Comparison of ENCODE assay signal across 1 cellular context in the genomic region with DNA sequence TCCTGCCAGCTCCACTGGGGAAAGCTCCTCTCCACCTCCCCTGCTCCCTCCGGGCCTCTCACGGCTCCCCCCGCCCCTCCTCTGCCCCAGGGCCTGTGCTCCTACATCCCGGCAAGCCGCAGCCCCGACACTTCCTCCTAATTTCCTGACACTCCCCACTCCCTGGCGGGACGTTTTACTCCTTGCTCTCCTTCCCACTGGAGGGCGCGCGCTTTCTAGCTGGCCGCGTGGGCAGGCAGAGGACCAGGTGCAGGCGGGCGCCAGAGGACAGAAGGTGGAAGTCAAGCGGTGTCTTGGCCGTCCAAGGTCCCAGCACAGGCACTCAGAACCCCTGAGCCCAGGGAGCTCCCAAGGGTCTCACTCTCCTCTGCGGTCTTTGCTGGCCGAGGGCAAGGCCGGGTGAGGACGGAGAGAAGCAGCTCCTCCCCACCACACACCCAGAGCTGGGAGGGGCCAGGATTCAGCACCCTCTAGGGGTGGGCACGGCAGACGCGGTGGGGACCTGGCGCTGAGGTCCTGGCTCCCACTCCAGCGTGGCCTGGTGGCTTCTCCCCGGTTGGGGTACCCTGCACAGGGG.
TF ChIP-seq lines count a peak whose summit lies in the region.

No MANE protein-coding gene starts in this region.

TF ChIP-seq in K562, 482 proteins besides CTCF, POLR2A, EP300 and RAD21 (continued from another document and continues in another):
- TF ChIP-seq, protein P1, sequence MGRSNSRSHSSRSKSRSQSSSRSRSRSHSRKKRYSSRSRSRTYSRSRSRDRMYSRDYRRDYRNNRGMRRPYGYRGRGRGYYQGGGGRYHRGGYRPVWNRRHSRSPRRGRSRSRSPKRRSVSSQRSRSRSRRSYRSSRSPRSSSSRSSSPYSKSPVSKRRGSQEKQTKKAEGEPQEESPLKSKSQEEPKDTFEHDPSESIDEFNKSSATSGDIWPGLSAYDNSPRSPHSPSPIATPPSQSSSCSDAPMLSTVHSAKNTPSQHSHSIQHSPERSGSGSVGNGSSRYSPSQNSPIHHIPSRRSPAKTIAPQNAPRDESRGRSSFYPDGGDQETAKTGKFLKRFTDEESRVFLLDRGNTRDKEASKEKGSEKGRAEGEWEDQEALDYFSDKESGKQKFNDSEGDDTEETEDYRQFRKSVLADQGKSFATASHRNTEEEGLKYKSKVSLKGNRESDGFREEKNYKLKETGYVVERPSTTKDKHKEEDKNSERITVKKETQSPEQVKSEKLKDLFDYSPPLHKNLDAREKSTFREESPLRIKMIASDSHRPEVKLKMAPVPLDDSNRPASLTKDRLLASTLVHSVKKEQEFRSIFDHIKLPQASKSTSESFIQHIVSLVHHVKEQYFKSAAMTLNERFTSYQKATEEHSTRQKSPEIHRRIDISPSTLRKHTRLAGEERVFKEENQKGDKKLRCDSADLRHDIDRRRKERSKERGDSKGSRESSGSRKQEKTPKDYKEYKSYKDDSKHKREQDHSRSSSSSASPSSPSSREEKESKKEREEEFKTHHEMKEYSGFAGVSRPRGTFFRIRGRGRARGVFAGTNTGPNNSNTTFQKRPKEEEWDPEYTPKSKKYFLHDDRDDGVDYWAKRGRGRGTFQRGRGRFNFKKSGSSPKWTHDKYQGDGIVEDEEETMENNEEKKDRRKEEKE (IDR thresholded peaks at IDR 0.05; ENCODE audit: borderline replicate concordance in 1 of 2, control insufficient read depth in 1 of 2, low read depth in 2 of 2, low read length in 1 of 2), result no peak
- no peak for TF ChIP-seq CBX8 (IDR thresholded peaks at IDR 0.05; ENCODE audit: borderline replicate concordance, extremely low read depth, low read depth, low read length, poor library complexity, severe bottlenecking)
- no peak for TF ChIP-seq GABPB2 (CRISPR knock-in tag; conservative IDR thresholded peaks at IDR 0.05)
- no peak for TF ChIP-seq CHCHD3 (CRISPR knock-in tag; IDR thresholded peaks at IDR 0.05)
- no peak for TF ChIP-seq TEAD1 (CRISPR knock-in tag; IDR thresholded peaks at IDR 0.05)
- TF ChIP-seq, protein P2, sequence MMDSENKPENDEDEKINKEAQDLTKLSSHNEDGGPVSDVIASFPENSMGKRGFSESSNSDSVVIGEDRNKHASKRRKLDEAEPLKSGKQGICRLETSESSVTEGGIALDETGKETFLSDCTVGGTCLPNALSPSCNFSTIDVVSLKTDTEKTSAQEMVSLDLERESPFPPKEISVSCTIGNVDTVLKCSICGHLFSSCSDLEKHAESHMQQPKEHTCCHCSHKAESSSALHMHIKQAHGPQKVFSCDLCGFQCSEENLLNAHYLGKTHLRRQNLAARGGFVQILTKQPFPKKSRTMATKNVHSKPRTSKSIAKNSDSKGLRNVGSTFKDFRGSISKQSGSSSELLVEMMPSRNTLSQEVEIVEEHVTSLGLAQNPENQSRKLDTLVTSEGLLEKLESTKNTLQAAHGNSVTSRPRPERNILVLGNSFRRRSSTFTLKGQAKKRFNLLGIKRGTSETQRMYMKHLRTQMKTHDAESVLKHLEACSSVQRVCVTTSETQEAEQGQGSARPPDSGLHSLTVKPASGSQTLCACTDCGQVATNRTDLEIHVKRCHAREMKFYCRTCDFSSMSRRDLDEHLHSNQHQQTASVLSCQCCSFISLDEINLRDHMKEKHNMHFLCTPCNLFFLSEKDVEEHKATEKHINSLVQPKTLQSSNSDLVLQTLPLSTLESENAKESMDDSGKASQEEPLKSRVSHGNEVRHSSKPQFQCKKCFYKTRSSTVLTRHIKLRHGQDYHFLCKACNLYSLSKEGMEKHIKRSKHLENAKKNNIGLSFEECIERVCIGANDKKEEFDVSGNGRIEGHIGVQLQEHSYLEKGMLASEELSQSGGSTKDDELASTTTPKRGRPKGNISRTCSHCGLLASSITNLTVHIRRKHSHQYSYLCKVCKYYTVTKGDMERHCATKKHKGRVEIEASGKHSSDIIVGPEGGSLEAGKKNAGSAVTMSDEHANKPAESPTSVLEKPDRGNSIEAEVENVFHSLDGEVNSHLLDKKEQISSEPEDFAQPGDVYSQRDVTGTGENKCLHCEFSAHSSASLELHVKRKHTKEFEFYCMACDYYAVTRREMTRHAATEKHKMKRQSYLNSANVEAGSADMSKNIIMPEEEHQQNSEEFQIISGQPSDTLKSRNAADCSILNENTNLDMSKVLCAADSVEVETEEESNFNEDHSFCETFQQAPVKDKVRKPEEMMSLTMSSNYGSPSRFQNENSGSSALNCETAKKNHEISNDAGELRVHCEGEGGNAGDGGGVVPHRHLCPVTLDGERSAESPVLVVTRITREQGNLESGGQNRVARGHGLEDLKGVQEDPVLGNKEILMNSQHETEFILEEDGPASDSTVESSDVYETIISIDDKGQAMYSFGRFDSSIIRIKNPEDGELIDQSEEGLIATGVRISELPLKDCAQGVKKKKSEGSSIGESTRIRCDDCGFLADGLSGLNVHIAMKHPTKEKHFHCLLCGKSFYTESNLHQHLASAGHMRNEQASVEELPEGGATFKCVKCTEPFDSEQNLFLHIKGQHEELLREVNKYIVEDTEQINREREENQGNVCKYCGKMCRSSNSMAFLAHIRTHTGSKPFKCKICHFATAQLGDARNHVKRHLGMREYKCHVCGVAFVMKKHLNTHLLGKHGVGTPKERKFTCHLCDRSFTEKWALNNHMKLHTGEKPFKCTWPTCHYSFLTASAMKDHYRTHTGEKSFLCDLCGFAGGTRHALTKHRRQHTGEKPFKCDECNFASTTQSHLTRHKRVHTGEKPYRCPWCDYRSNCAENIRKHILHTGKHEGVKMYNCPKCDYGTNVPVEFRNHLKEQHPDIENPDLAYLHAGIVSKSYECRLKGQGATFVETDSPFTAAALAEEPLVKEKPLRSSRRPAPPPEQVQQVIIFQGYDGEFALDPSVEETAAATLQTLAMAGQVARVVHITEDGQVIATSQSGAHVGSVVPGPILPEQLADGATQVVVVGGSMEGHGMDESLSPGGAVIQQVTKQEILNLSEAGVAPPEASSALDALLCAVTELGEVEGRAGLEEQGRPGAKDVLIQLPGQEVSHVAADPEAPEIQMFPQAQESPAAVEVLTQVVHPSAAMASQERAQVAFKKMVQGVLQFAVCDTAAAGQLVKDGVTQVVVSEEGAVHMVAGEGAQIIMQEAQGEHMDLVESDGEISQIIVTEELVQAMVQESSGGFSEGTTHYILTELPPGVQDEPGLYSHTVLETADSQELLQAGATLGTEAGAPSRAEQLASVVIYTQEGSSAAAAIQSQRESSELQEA (IDR thresholded peaks at IDR 0.05; ENCODE audit: low read depth), result no peak
- TF ChIP-seq ZFX (CRISPR knock-in tag; IDR thresholded peaks at IDR 0.05), result no peak; the same call in 1 of the 2 replicates
- peak; percentile 46; the same call in 1 of the 2 replicates for TF ChIP-seq PHF8 (IDR thresholded peaks at IDR 0.05; ENCODE audit: borderline replicate concordance, low read length)
- TF ChIP-seq, protein P3, sequence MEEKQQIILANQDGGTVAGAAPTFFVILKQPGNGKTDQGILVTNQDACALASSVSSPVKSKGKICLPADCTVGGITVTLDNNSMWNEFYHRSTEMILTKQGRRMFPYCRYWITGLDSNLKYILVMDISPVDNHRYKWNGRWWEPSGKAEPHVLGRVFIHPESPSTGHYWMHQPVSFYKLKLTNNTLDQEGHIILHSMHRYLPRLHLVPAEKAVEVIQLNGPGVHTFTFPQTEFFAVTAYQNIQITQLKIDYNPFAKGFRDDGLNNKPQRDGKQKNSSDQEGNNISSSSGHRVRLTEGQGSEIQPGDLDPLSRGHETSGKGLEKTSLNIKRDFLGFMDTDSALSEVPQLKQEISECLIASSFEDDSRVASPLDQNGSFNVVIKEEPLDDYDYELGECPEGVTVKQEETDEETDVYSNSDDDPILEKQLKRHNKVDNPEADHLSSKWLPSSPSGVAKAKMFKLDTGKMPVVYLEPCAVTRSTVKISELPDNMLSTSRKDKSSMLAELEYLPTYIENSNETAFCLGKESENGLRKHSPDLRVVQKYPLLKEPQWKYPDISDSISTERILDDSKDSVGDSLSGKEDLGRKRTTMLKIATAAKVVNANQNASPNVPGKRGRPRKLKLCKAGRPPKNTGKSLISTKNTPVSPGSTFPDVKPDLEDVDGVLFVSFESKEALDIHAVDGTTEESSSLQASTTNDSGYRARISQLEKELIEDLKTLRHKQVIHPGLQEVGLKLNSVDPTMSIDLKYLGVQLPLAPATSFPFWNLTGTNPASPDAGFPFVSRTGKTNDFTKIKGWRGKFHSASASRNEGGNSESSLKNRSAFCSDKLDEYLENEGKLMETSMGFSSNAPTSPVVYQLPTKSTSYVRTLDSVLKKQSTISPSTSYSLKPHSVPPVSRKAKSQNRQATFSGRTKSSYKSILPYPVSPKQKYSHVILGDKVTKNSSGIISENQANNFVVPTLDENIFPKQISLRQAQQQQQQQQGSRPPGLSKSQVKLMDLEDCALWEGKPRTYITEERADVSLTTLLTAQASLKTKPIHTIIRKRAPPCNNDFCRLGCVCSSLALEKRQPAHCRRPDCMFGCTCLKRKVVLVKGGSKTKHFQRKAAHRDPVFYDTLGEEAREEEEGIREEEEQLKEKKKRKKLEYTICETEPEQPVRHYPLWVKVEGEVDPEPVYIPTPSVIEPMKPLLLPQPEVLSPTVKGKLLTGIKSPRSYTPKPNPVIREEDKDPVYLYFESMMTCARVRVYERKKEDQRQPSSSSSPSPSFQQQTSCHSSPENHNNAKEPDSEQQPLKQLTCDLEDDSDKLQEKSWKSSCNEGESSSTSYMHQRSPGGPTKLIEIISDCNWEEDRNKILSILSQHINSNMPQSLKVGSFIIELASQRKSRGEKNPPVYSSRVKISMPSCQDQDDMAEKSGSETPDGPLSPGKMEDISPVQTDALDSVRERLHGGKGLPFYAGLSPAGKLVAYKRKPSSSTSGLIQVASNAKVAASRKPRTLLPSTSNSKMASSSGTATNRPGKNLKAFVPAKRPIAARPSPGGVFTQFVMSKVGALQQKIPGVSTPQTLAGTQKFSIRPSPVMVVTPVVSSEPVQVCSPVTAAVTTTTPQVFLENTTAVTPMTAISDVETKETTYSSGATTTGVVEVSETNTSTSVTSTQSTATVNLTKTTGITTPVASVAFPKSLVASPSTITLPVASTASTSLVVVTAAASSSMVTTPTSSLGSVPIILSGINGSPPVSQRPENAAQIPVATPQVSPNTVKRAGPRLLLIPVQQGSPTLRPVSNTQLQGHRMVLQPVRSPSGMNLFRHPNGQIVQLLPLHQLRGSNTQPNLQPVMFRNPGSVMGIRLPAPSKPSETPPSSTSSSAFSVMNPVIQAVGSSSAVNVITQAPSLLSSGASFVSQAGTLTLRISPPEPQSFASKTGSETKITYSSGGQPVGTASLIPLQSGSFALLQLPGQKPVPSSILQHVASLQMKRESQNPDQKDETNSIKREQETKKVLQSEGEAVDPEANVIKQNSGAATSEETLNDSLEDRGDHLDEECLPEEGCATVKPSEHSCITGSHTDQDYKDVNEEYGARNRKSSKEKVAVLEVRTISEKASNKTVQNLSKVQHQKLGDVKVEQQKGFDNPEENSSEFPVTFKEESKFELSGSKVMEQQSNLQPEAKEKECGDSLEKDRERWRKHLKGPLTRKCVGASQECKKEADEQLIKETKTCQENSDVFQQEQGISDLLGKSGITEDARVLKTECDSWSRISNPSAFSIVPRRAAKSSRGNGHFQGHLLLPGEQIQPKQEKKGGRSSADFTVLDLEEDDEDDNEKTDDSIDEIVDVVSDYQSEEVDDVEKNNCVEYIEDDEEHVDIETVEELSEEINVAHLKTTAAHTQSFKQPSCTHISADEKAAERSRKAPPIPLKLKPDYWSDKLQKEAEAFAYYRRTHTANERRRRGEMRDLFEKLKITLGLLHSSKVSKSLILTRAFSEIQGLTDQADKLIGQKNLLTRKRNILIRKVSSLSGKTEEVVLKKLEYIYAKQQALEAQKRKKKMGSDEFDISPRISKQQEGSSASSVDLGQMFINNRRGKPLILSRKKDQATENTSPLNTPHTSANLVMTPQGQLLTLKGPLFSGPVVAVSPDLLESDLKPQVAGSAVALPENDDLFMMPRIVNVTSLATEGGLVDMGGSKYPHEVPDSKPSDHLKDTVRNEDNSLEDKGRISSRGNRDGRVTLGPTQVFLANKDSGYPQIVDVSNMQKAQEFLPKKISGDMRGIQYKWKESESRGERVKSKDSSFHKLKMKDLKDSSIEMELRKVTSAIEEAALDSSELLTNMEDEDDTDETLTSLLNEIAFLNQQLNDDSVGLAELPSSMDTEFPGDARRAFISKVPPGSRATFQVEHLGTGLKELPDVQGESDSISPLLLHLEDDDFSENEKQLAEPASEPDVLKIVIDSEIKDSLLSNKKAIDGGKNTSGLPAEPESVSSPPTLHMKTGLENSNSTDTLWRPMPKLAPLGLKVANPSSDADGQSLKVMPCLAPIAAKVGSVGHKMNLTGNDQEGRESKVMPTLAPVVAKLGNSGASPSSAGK (IDR thresholded peaks at IDR 0.05), result peak; percentile 57; the same call in 1 of the 2 replicates
- TF ChIP-seq, protein P4, sequence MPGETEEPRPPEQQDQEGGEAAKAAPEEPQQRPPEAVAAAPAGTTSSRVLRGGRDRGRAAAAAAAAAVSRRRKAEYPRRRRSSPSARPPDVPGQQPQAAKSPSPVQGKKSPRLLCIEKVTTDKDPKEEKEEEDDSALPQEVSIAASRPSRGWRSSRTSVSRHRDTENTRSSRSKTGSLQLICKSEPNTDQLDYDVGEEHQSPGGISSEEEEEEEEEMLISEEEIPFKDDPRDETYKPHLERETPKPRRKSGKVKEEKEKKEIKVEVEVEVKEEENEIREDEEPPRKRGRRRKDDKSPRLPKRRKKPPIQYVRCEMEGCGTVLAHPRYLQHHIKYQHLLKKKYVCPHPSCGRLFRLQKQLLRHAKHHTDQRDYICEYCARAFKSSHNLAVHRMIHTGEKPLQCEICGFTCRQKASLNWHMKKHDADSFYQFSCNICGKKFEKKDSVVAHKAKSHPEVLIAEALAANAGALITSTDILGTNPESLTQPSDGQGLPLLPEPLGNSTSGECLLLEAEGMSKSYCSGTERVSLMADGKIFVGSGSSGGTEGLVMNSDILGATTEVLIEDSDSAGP (CRISPR knock-in tag; IDR thresholded peaks at IDR 0.05), result no peak
- TF ChIP-seq, protein P5, sequence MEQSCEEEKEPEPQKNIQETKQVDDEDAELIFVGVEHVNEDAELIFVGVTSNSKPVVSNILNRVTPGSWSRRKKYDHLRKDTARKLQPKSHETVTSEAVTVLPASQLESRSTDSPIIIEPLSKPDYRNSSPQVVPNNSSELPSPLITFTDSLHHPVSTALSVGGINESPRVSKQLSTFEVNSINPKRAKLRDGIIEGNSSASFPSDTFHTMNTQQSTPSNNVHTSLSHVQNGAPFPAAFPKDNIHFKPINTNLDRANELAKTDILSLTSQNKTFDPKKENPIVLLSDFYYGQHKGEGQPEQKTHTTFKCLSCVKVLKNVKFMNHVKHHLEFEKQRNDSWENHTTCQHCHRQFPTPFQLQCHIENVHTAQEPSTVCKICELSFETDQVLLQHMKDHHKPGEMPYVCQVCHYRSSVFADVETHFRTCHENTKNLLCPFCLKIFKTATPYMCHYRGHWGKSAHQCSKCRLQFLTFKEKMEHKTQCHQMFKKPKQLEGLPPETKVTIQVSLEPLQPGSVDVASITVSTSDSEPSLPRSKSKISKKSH (CRISPR knock-in tag; IDR thresholded peaks at IDR 0.05), result no peak
- no peak for TF ChIP-seq HNRNPUL1 (IDR thresholded peaks at IDR 0.05; ENCODE audit: low read length)
- no peak for TF ChIP-seq SRSF3 (IDR thresholded peaks at IDR 0.05; ENCODE audit: insufficient read depth, low read length)
- no peak for TF ChIP-seq TAF7 (tag; IDR thresholded peaks at IDR 0.05)
- TF ChIP-seq GATA2 (CRISPR knock-in tag; IDR thresholded peaks at IDR 0.05), result no peak
- peak; percentile 16 for TF ChIP-seq PHF20 (IDR thresholded peaks at IDR 0.05; ENCODE audit: partially characterized antibody)
- TF ChIP-seq, protein P6, sequence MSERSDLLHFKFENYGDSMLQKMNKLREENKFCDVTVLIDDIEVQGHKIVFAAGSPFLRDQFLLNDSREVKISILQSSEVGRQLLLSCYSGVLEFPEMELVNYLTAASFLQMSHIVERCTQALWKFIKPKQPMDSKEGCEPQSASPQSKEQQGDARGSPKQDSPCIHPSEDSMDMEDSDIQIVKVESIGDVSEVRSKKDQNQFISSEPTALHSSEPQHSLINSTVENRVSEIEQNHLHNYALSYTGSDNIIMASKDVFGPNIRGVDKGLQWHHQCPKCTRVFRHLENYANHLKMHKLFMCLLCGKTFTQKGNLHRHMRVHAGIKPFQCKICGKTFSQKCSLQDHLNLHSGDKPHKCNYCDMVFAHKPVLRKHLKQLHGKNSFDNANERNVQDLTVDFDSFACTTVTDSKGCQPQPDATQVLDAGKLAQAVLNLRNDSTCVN (CRISPR knock-in tag; IDR thresholded peaks at IDR 0.05), result no peak
